1 cellular context compared by ENCODE assay signal in the genomic region with DNA sequence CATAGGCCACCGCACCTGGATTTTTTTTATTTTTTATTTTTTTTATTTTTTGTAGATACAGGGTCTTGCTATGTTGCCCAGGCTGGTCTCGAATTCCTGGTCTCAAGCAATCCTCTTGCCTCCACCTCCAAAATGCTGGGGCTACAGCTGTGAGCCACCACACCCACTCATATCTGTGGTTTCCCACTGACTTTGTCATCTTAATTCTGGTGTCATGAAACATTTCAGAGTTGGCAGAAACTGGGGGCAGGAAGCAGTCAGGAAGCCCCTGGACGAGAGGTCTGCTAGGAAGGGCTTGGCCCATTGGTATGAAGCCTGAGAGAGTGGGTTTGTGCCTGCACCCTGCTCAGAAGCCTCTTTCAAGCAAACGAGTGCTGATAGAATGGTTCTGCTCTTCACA.
TF ChIP-seq lines count a peak whose summit lies in the region.

No MANE protein-coding gene starts in this region.

TF ChIP-seq in IMR-90, 13 proteins besides CTCF, POLR2A, EP300 and RAD21 (continued from another document):
- no peak for TF ChIP-seq CHD1 (IDR thresholded peaks at IDR 0.05; ENCODE audit: low read depth, low read length)
- TF ChIP-seq CEBPB (IDR thresholded peaks at IDR 0.05; ENCODE audit: low read depth, low read length), result no peak
- no peak for TF ChIP-seq NFE2L2 (IDR thresholded peaks at IDR 0.05; ENCODE audit: low read depth, low read length)
- TF ChIP-seq BHLHE40 (IDR thresholded peaks at IDR 0.05; ENCODE audit: low read depth, low read length), result no peak
- no peak for TF ChIP-seq RFX5 (IDR thresholded peaks at IDR 0.05; ENCODE audit: low read depth, low read length)
- TF ChIP-seq MAFK (IDR thresholded peaks at IDR 0.05; ENCODE audit: low read depth, low read length), result no peak
- TF ChIP-seq RCOR1 (IDR thresholded peaks at IDR 0.05; ENCODE audit: insufficient replicate concordance, low read length), result no peak
- TF ChIP-seq MXI1 (IDR thresholded peaks at IDR 0.05; ENCODE audit: borderline replicate concordance, low read depth, low read length), result no peak
